ENCODE assay signal across 14 cellular contexts in genomic region chr1:165644064-165644735, GRCh38. TPM values are rescaled to one million over a fixed set of nuclear protein-coding genes. Genes with fewer than 3 reads are reported as not detected.
DNase-seq lines count a peak whose midpoint lies in the region; ATAC-seq and TF ChIP-seq lines count a peak whose summit lies in the region.
"Had no signal": no experiment of that assay in that cellular context is flagged by ENCODE, and none has a peak within 500 bp of the region (broad histone marks: within the 10 kb centered on the region; RNA-seq: fewer than 3 reads in every experiment).

No MANE protein-coding gene starts in this region.

- BruUV-seq in MCF 10A (replicated peaks; lab: Mats Ljungman, UMichigan): no TSS peak
- no TSS peak for BruUV-seq in PC-9 (replicated peaks; lab: Mats Ljungman, UMichigan)

- no peak overlapping the region for H3K56ac ChIP-seq in H9 (ENCODE audit: insufficient read length, low read depth, low read length)

- H3K27ac Mint-ChIP-seq in MCF 10A (ENCODE audit: low read depth, unreplicated experiment) (no peak overlapping the region), H9 (no peak overlapping the region)

- H3K27ac ChIP-seq in breast epithelium: no peak overlapping the region
- no peak overlapping the region for H3K27ac ChIP-seq in PC-9
- no peak overlapping the region for H3K27ac ChIP-seq in H9 (ENCODE audit: insufficient read length, low read depth, low read length)

- H2BK5ac ChIP-seq in H9 (ENCODE audit: insufficient read length, low read length): no peak overlapping the region

- H2BK12ac ChIP-seq in H9 (ENCODE audit: insufficient read length, low read depth, low read length): no peak overlapping the region

- peaks cover 17% of the 10 kb centered on the region for H3K4me1 Mint-ChIP-seq in MCF 10A (ENCODE audit: insufficient read depth, unreplicated experiment)
- H3K4me1 Mint-ChIP-seq in H9: peaks cover 0 to 4% of the 10 kb centered on the region in 2 experiments; a peak in 1 of 4 replicates

- no peaks in the 10 kb centered on the region for H3K23me2 ChIP-seq in H9 (ENCODE audit: insufficient read length, low read depth, low read length, poor library complexity, severe bottlenecking)

- peaks cover 5% of the 10 kb centered on the region; the same call in 1 of the 2 replicates for H3K79me2 ChIP-seq in PC-9 (ENCODE audit: low read depth)
- H3K79me2 ChIP-seq in H9 (ENCODE audit: insufficient read depth, low read length): no peaks in the 10 kb centered on the region

- no peak overlapping the region for H4K8ac ChIP-seq in H9 (replicated peaks; ENCODE audit: insufficient read length, low read depth, low read length)

- H3K4me3 Mint-ChIP-seq in MCF 10A (ENCODE audit: unreplicated experiment) (no peak overlapping the region), H9 (no peak overlapping the region)

- H3K27me3 Mint-ChIP-seq in MCF 10A (ENCODE audit: insufficient read depth, unreplicated experiment) (no peaks in the 10 kb centered on the region), H9 (ENCODE audit: low read depth) (no peaks in the 10 kb centered on the region)

- WGBS in H9 (ENCODE audit: extremely low coverage, insufficient read length, low lambda C conversion rate): no CpG with 5 or more reads among the region's 2 CpGs

- H3K36me3 ChIP-seq in breast epithelium: no peaks in the 10 kb centered on the region
- H3K36me3 ChIP-seq in PC-9 (ENCODE audit: low read depth): no peaks in the 10 kb centered on the region

- intact Hi-C loops in MCF 10A (cut with micrococcal nuclease): no loop called here
- intact Hi-C loops in breast epithelium (cut with DNase I; ENCODE audit: low total_unique reads): no loop called here
- intact Hi-C loops in PC-9 (cut with micrococcal nuclease; ENCODE audit: unreplicated experiment): no loop called here

- H3K4me1 ChIP-seq in breast epithelium: no peaks in the 10 kb centered on the region
- H3K4me1 ChIP-seq in PC-9 (replicated peaks; ENCODE audit: insufficient read depth): peaks cover 20% of the 10 kb centered on the region
- H3K4me1 ChIP-seq in H9 (ENCODE audit: insufficient read depth, low read length): no peaks in the 10 kb centered on the region; the same call in 1 of the 2 replicates

- H2BK15ac ChIP-seq in H9 (ENCODE audit: low read depth, low read length): no peak overlapping the region

- POLR2A ChIA-PET in MCF 10A (lab: Yijun Ruan, JAX): interaction anchor here (0.8 to 4.2 kb wide), 6 partner anchors 9 to 54 kb away, joined by 3 to 46 read pairs (median 6); partner anchors contain the start of genes ALDH9A1 and MGST3
- POLR2A ChIA-PET in PC-9 (lab: Charles Lee; ENCODE audit: unreplicated experiment): interaction anchor here (0.7 kb wide), 1 partner anchor 53 kb away, joined by 3 read pairs; no protein-coding TSS in a partner anchor

- H2AK5ac ChIP-seq in H9 (ENCODE audit: insufficient read length, low read length): no peak overlapping the region

- no peak overlapping the region for H3K4me3 ChIP-seq in breast epithelium
- no peak overlapping the region for H3K4me3 ChIP-seq in PC-9
- no peak overlapping the region for H3K4me3 ChIP-seq in fibroblast of mammary gland (ENCODE audit: control insufficient read depth, low read depth, low read length)

- no peak overlapping the region for H2BK20ac ChIP-seq in H9 (ENCODE audit: low read depth, low read length, poor library complexity, severe bottlenecking)

- no peak overlapping the region for H4K5ac ChIP-seq in H9 (ENCODE audit: insufficient read length, low read depth, low read length)

- H2AFZ ChIP-seq in PC-9 (no peak overlapping the region), H9 (ENCODE audit: low read length) (no peak overlapping the region)

- no peaks in the 10 kb centered on the region for H3K9me2 ChIP-seq in PC-9 (ENCODE audit: insufficient read depth)

- CTCF ChIA-PET in MCF 10A (lab: Yijun Ruan, JAX): interaction anchor here (0.6 to 5.4 kb wide), 11 partner anchors 11 to 275 kb away, joined by 3 to 52 read pairs (median 4); partner anchors contain the start of gene MGST3
- CTCF ChIA-PET in PC-9 (lab: Charles Lee): no interaction called here

- H3K36me3 Mint-ChIP-seq in MCF 10A (ENCODE audit: insufficient read depth, unreplicated experiment) (peaks cover 16% of the 10 kb centered on the region), H9 (ENCODE audit: insufficient read depth in 1 of 3, low read depth in 3 of 3) (peaks cover 0 to 2% (median 2%) of the 10 kb centered on the region in 3 experiments; a peak in 4 of 7 replicates)

- DNase-seq in MCF 10A (ENCODE audit: unreplicated experiment) (peak; percentile 55), breast epithelium (ENCODE audit: low spot score in 2 of 2) (no peak), PC-9 (peak; percentile 3 to 46), fibroblast of mammary gland (ENCODE audit: low read depth) (peak; percentile 22), H9 (no peak), NCI-H1417 (lab: John Stamatoyannopoulos, UW) (no peak)
- DNase-seq: AML-193, Caco-2, DMS79 treated with DMSO at 0.1 percent for 48 hours, NCI-H146, NCI-H345, Right ventricle myocardium superior had no signal

- no peaks in the 10 kb centered on the region for H3F3A ChIP-seq in PC-9 (ENCODE audit: insufficient read depth, low read depth)

- H3K79me1 ChIP-seq in H9 (ENCODE audit: insufficient read depth, low read depth, low read length, poor library complexity, severe bottlenecking): no peaks in the 10 kb centered on the region

- H3K9me3 ChIP-seq in breast epithelium (no peaks in the 10 kb centered on the region), PC-9 (ENCODE audit: insufficient read depth, low read depth) (no peaks in the 10 kb centered on the region), H9 (ENCODE audit: control insufficient read depth, low read depth, low read length) (no peaks in the 10 kb centered on the region)
- H3K9me3 ChIP-seq: Caco-2 had no signal

- H3T11ph ChIP-seq in H9 (ENCODE audit: low read length): no peak overlapping the region

- TF ChIP-seq CTCF in MCF 10A (IDR thresholded peaks at IDR 0.05; ENCODE audit: unreplicated experiment): no peak
- no peak for TF ChIP-seq CTCF in breast epithelium (IDR thresholded peaks at IDR 0.05)
- no peak for TF ChIP-seq CTCF in PC-9 (conservative IDR thresholded peaks at IDR 0.05)
- TF ChIP-seq CTCF in fibroblast of mammary gland (conservative IDR thresholded peaks at IDR 0.05; ENCODE audit: control insufficient read depth, insufficient read depth, low read depth, low read length): no peak
- TF ChIP-seq CTCF in H9 (conservative IDR thresholded peaks at IDR 0.05): no peak

- no peak overlapping the region for H3K4ac ChIP-seq in H9 (ENCODE audit: low read depth, low read length)

- no peak overlapping the region for H3K4me2 ChIP-seq in PC-9
- H3K4me2 ChIP-seq in H9 (ENCODE audit: insufficient read depth, insufficient read length, low read length): no peak overlapping the region

- no peaks in the 10 kb centered on the region for H4K20me1 ChIP-seq in PC-9 (ENCODE audit: insufficient read depth)
- H4K20me1 ChIP-seq in H9 (ENCODE audit: control insufficient read depth, insufficient read depth, insufficient read length): no peaks in the 10 kb centered on the region

- no peak overlapping the region for H4K91ac ChIP-seq in H9 (ENCODE audit: insufficient read length, low read depth, low read length)

- no peak overlapping the region for H2BK120ac ChIP-seq in H9 (ENCODE audit: low read depth, low read length, poor library complexity, severe bottlenecking)

- no peak overlapping the region for H3K14ac ChIP-seq in H9 (ENCODE audit: insufficient read depth, low read length)

- no peak for ATAC-seq in GM21381 (IDR thresholded peaks at IDR 0.05; ENCODE audit: unreplicated experiment)
- ATAC-seq: HCT116 had no signal

- no peak overlapping the region for H3K18ac ChIP-seq in H9 (ENCODE audit: insufficient read length, low read depth, low read length)

- no peak overlapping the region for H3K9ac ChIP-seq in H9 (ENCODE audit: extremely low read depth, insufficient read length, low read length)

- H3K9me3 Mint-ChIP-seq in MCF 10A (ENCODE audit: unreplicated experiment) (no peaks in the 10 kb centered on the region), H9 (no peaks in the 10 kb centered on the region; a peak in 1 of 5 replicates)

- no peak for TF ChIP-seq POLR2A in breast epithelium (IDR thresholded peaks at IDR 0.05)

- no peak overlapping the region for H3K23ac ChIP-seq in H9 (ENCODE audit: insufficient read length, low read depth, low read length)

- no peaks in the 10 kb centered on the region for H3K27me3 ChIP-seq in breast epithelium
- no peaks in the 10 kb centered on the region for H3K27me3 ChIP-seq in PC-9 (ENCODE audit: insufficient read depth, low read depth)
- H3K27me3 ChIP-seq in H9 (ENCODE audit: insufficient read depth, low read length): no peaks in the 10 kb centered on the region

RNA-seq across cellular contexts. Expression of gene MGST3, which starts 13.2 kb away (rescaled TPM):
- 75.5 and 97.1 TPM in 2 replicates for total RNA-seq in MCF 10A (2022)
- total RNA-seq in breast epithelium: 100 to 1,000 TPM; 140 to 318 (median 251) TPM
- 67.2 and 90.1 TPM in 2 replicates for total RNA-seq in PC-9 (2021)
- total RNA-seq in H9 (2021): 87.7 and 94.7 TPM in 2 replicates

RNA-seq across cellular contexts. Expression of gene ALDH9A1, which starts 54.2 kb away (rescaled TPM):
- total RNA-seq in MCF 10A (2022): 56.3 and 67.1 TPM in 2 replicates
- total RNA-seq in breast epithelium: 100 to 1,000 TPM in 2 of 3 donors, 10 to 100 TPM in 1; 98.6 to 165 (median 110) TPM
- total RNA-seq in PC-9 (2021): 31.8 and 42.5 TPM in 2 replicates
- 55.0 and 56.6 TPM in 2 replicates for total RNA-seq in H9 (2021)

Comparison
In these comparisons a context has a peak if more than half of its experiments do, and no peak if none do; other contexts are left out.
1. DNase-seq: peak in MCF 10A (single experiment), PC-9 (2 of 2) and fibroblast of mammary gland (single experiment); none in breast epithelium (0 of 2), H9 (single experiment) and NCI-H1417 (0 of 3).